In the genomic region with DNA sequence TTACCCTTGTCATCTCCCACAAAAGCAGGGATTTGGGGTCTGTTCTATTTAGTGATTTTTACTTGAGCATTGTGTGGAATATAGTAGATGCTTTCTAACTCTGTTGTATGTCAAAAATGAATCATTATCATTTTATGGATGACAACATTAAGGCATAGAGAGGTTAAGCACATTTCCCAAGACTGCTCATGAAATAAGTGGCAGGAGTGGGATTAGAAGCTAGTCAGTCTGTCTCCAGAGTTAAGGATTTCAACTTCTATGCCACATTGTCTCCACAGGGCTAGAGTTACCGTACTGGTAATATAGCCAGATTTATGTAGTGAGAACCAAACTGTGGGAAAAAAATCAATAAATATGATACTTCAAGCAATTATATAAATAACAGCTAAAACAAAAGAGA, we compare ENCODE assay signal across 9 cellular contexts.
"Had no signal": no experiment of that assay in that cellular context is flagged by ENCODE, and none has a peak within 500 bp of the region (broad histone marks: within the 10 kb centered on the region; RNA-seq: fewer than 3 reads in every experiment).

No MANE protein-coding gene starts in this region.

- ATAC-seq: HCT116, HepG2, K562 had no signal

- DNase-seq: GM23248, GOT3, H7, HFFc6 had no signal

- H2AFZ ChIP-seq: GM23248 had no signal

- H3K4me1 ChIP-seq: HAP-1 had no signal

- H3K27ac ChIP-seq: GM23248, HL-60 had no signal

- H3K4me3 ChIP-seq: GM23248, HAP-1, K562 had no signal

- H3K9me3 ChIP-seq: HAP-1 had no signal

- H3K9ac ChIP-seq: GM23248 had no signal

- H3K36me3 ChIP-seq: HAP-1 had no signal
